In genomic region chr1:12555411-12556367, GRCh38 we compare ENCODE assay signal across 15 cellular contexts.
DNase-seq lines count a peak whose midpoint lies in the region; ATAC-seq and TF ChIP-seq lines count a peak whose summit lies in the region.
"Had no signal": no experiment of that assay in that cellular context is flagged by ENCODE, and none has a peak within 500 bp of the region (broad histone marks: within the 10 kb centered on the region; RNA-seq: fewer than 3 reads in every experiment).

No MANE protein-coding gene starts in this region.

- peak overlapping the region; percentile 61 for H3K18ac ChIP-seq in neuronal stem cell (ENCODE audit: low read length)

- H3K4ac ChIP-seq in neuronal stem cell (ENCODE audit: low read length), result no peak overlapping the region

- no peaks in the 10 kb centered on the region for H3K79me1 ChIP-seq in neuronal stem cell (ENCODE audit: low read depth, low read length)

- H3K27ac ChIP-seq in SJCRH30, result peak overlapping the region; percentile 63; the same call in 1 of the 2 replicates
- no peak overlapping the region for H3K27ac ChIP-seq in neuronal stem cell (replicated peaks; ENCODE audit: low read length)
- peak overlapping the region; percentile 77 to 87 for H3K27ac ChIP-seq in thoracic aorta
- H3K27ac ChIP-seq: KMS-11 had no signal

- H3K4me3 ChIP-seq in SJCRH30, result no peak overlapping the region
- H3K4me3 ChIP-seq in neuronal stem cell (ENCODE audit: low read length in 2 of 2), result no peak overlapping the region
- no peak overlapping the region for H3K4me3 ChIP-seq in thoracic aorta
- H3K4me3 ChIP-seq: BLaER1 had no signal

- H3K36me3 ChIP-seq in SJCRH30, result no peaks in the 10 kb centered on the region
- H3K36me3 ChIP-seq in neuronal stem cell (replicated peaks in 1 of 2; ENCODE audit: control insufficient read depth in 2 of 2, insufficient read depth in 2 of 2, low read length in 2 of 2), result no peaks in the 10 kb centered on the region
- H3K36me3 ChIP-seq in thoracic aorta, result no peaks in the 10 kb centered on the region
- H3K36me3 ChIP-seq: BLaER1 had no signal

- H4K8ac ChIP-seq in neuronal stem cell (ENCODE audit: low read depth, low read length), result no peak overlapping the region

- H3K27me3 ChIP-seq in SJCRH30 (no peaks in the 10 kb centered on the region), neuronal stem cell (ENCODE audit: control insufficient read depth in 3 of 3, insufficient read depth in 3 of 3, low read depth in 1 of 3, low read length in 3 of 3) (no peaks in the 10 kb centered on the region), thoracic aorta (replicated peaks; ENCODE audit: insufficient read depth) (no peaks in the 10 kb centered on the region)
- H3K27me3 ChIP-seq: BLaER1 had no signal

- H2BK120ac ChIP-seq in neuronal stem cell (ENCODE audit: low read depth, low read length), result no peak overlapping the region

- no peak overlapping the region for H3K4me2 ChIP-seq in neuronal stem cell (ENCODE audit: insufficient read depth, low read length, poor library complexity, severe bottlenecking)
- H3K4me2 ChIP-seq: KMS-11 had no signal

- no CpG with 5 or more reads among the region's 13 CpGs for WGBS in neuronal stem cell (ENCODE audit: extremely low coverage in 2 of 2, insufficient read length in 2 of 2, insufficient replicate concordance in 1 of 2), 2 donors

- H3K23ac ChIP-seq in neuronal stem cell (ENCODE audit: low read depth, low read length, poor library complexity), result peak overlapping the region; percentile 4

- H3K4me1 ChIP-seq in SJCRH30, result peaks cover 37% of the 10 kb centered on the region
- peaks cover 2 to 21% of the 10 kb centered on the region in 2 donors for H3K4me1 ChIP-seq in neuronal stem cell (ENCODE audit: control insufficient read depth in 2 of 2, insufficient read depth in 1 of 2, low read depth in 1 of 2, low read length in 2 of 2)
- peaks cover 33 to 63% of the 10 kb centered on the region in 2 donors for H3K4me1 ChIP-seq in thoracic aorta (ENCODE audit: control insufficient read depth in 1 of 2, low read depth in 2 of 2)

- no peaks in the 10 kb centered on the region for H3K9me3 ChIP-seq in SJCRH30 (replicated peaks)
- peaks cover 0 to 2% of the 10 kb centered on the region in 2 donors for H3K9me3 ChIP-seq in neuronal stem cell (replicated peaks in 1 of 2; ENCODE audit: control insufficient read depth in 2 of 2, insufficient read depth in 1 of 2, low read depth in 1 of 2, low read length in 2 of 2)
- H3K9me3 ChIP-seq in thoracic aorta, result no peaks in the 10 kb centered on the region
- H3K9me3 ChIP-seq: BLaER1 had no signal

- no peak overlapping the region for H2AFZ ChIP-seq in neuronal stem cell (ENCODE audit: low read length)

- no peak for TF ChIP-seq CTCF in thoracic aorta (IDR thresholded peaks at IDR 0.05)

- no peak overlapping the region for H3K9ac ChIP-seq in neuronal stem cell (ENCODE audit: low read depth, low read length, poor library complexity)
- H3K9ac ChIP-seq: KMS-11 had no signal

- H2BK15ac ChIP-seq in neuronal stem cell (ENCODE audit: low read length), result peak overlapping the region; percentile 71

- peak overlapping the region; percentile 94 for H2BK5ac ChIP-seq in neuronal stem cell (ENCODE audit: low read length)

- no peak overlapping the region for H2BK12ac ChIP-seq in neuronal stem cell (ENCODE audit: low read length)

- H4K91ac ChIP-seq in neuronal stem cell (ENCODE audit: low read depth, low read length, poor library complexity), result no peak overlapping the region

- H3K14ac ChIP-seq in neuronal stem cell (ENCODE audit: low read length), result no peak overlapping the region

- ATAC-seq in Right ventricle myocardium superior (ENCODE audit: poor library complexity) (peak; percentile 14), thoracic aorta (ENCODE audit: insufficient number of reproducible peaks, low FRiP score, low read depth) (no peak), GM18517 (IDR thresholded peaks at IDR 0.05; ENCODE audit: unreplicated experiment) (no peak)
- ATAC-seq: activated CD8-positive, alpha-beta memory T cell treated with anti-CD3 and anti-CD28 coated beads, Interleukin-2, amount 10 ng/mL, durations not matched to agents 7 days and 5 days; stimulated activated naive B cell treated with anti-CD40 and anti-IgM and Interleukin-4, amounts not matched to agents 10 μg/mL and 1 μg/mL and 100 μg/mL, for 72 hours had no signal

- no peak for DNase-seq in SJCRH30
- no peak for DNase-seq in Right ventricle myocardium superior
- DNase-seq in neuronal stem cell (ENCODE audit: low spot score), result no peak
- DNase-seq in thoracic aorta (ENCODE audit: low spot score), result no peak
- no peak for DNase-seq in NAMALWA (ENCODE audit: low spot score)
- no peak for DNase-seq in activated naive CD4-positive, alpha-beta T cell (lab: John Stamatoyannopoulos, UW)
- no peak for DNase-seq in NCI-H82 treated with DMSO at 0.1 percent for 48 hours (lab: John Stamatoyannopoulos, UW; ENCODE audit: unreplicated experiment)
- DNase-seq: activated CD8-positive, alpha-beta memory T cell treated with anti-CD3 and anti-CD28 coated beads, Interleukin-2, amount 10 ng/mL, durations not matched to agents 7 days and 5 days; activated gamma-delta T cell treated with Interleukin-2 at 50 U/mL for 16 hours; DND-41; NCI-H1417 treated with DMSO at 0.1 percent for 48 hours; stimulated activated naive B cell treated with anti-CD40 and anti-IgM and Interleukin-4, amounts not matched to agents 10 μg/mL and 1 μg/mL and 100 μg/mL, for 72 hours had no signal

- H2AK5ac ChIP-seq in neuronal stem cell (ENCODE audit: low read depth, low read length), result peak overlapping the region; percentile 64

- intact Hi-C loops in Right ventricle myocardium superior (cut with DNase I), result no loop called here
